Comparison of ENCODE assay signal across 1 cellular context in the genomic region with DNA sequence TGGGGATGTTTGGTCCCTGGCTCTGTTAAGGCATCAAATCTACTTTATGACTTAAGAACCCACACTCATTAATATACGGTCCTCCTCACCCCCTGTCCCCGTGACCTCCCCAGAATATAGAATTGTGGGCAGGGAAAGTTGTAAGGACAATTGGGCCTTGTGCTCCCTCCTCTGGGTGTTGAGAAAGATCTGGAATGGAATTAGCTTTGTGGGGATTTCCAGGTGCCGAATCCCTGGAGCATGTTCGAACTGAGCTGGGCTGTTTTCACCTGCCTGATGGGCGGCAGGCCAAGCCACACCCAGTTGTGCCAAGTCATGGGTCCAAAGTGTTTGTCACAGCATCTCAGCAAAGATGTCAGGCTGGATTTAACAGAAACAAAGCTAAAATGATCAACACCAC.
TF ChIP-seq lines count a peak whose summit lies in the region.

No MANE protein-coding gene starts in this region.

TF ChIP-seq in SK-N-SH, 30 proteins besides CTCF, POLR2A, EP300 and RAD21 (continued from another document):
- TF ChIP-seq, protein P1, sequence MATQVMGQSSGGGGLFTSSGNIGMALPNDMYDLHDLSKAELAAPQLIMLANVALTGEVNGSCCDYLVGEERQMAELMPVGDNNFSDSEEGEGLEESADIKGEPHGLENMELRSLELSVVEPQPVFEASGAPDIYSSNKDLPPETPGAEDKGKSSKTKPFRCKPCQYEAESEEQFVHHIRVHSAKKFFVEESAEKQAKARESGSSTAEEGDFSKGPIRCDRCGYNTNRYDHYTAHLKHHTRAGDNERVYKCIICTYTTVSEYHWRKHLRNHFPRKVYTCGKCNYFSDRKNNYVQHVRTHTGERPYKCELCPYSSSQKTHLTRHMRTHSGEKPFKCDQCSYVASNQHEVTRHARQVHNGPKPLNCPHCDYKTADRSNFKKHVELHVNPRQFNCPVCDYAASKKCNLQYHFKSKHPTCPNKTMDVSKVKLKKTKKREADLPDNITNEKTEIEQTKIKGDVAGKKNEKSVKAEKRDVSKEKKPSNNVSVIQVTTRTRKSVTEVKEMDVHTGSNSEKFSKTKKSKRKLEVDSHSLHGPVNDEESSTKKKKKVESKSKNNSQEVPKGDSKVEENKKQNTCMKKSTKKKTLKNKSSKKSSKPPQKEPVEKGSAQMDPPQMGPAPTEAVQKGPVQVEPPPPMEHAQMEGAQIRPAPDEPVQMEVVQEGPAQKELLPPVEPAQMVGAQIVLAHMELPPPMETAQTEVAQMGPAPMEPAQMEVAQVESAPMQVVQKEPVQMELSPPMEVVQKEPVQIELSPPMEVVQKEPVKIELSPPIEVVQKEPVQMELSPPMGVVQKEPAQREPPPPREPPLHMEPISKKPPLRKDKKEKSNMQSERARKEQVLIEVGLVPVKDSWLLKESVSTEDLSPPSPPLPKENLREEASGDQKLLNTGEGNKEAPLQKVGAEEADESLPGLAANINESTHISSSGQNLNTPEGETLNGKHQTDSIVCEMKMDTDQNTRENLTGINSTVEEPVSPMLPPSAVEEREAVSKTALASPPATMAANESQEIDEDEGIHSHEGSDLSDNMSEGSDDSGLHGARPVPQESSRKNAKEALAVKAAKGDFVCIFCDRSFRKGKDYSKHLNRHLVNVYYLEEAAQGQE (IDR thresholded peaks at IDR 0.05; ENCODE audit: low read depth, low read length), result no peak
- no peak for TF ChIP-seq MEF2A (IDR thresholded peaks at IDR 0.05; ENCODE audit: borderline replicate concordance, low read depth)
TF ChIP-seq in SK-N-SH: peak in this region for 0.
